9 cellular contexts compared by ENCODE assay signal in the genomic region with DNA sequence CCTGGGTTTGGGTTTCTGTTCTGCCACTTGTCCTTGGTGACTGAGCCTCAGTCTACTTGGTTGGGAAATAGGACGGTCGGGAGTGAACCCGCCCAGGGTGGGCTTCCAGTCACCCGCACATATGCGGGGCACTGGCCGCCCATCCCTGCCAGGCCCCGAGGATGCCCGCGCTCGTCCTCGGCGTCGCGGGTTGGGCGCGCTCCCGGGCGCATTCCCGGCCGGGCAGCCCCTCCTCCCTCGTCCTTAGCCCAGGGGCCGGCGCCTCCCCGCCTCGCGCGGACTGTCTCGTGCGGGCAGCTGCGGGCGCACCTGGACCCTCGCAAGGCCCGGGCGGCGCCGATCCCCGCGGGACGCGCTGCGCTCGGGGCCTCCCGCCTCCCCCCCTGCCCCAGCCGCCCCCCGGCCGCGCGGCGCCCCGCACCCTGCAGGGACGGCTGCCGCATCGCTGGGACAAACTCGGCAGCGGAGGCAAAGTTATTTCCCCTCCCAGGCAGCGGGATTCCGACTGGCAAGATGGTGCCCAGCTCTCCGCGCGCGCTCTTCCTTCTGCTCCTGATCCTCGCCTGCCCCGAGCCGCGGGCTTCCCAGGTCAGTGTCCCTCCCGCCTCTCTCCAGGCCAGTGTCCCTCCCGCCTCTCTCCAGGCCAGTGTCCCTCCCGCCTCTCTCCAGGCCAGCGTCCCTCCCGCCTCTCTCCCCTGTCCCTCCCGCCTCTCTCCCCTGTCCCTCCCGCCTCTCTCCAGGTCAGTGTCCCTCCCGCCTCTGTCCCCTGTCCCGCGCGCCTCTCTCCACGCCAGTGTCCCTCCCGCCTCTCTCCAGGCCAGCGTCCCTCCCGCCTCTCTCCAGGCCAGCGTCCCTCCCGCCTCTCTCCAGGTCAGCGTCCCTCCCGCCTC. TPM values are rescaled to one million over a fixed set of nuclear protein-coding genes. Genes with fewer than 3 reads are reported as not detected.
DNase-seq lines count a peak whose midpoint lies in the region; ATAC-seq and TF ChIP-seq lines count a peak whose summit lies in the region.
"Had no signal": no experiment of that assay in that cellular context is flagged by ENCODE, and none has a peak within 500 bp of the region (broad histone marks: within the 10 kb centered on the region; RNA-seq: fewer than 3 reads in every experiment).

Gene FBLN7 (plus strand): TSS at position 243 of the 890 bp plus-strand sequence. CDS start 271 bp downstream, at position 514.

- H3K4me3 Mint-ChIP-seq in endothelial cell (ENCODE audit: unreplicated experiment) = peak within 1 kb of the TSS; percentile 85
- peak within 1 kb of the TSS; percentile 67 for H3K4me3 Mint-ChIP-seq in natural killer cell treated with Interleukin-12 subunit alpha and Interleukin-12 subunit beta and Interleukin-15 and Interleukin-18, amount 100 ng/mL, for 72 hours

- H3K27me3 Mint-ChIP-seq in endothelial cell (ENCODE audit: unreplicated experiment) = peaks cover 22% of the 10 kb centered on the region
- peaks cover 7 to 33% of the 10 kb centered on the region in 2 donors for H3K27me3 Mint-ChIP-seq in natural killer cell treated with Interleukin-12 subunit alpha and Interleukin-12 subunit beta and Interleukin-15 and Interleukin-18, amount 100 ng/mL, for 72 hours

- no peak for TF ChIP-seq CTCF in RWPE1 (conservative IDR thresholded peaks at IDR 0.05; ENCODE audit: low read depth)
- no peak for TF ChIP-seq CTCF in endothelial cell (IDR thresholded peaks at IDR 0.05; ENCODE audit: unreplicated experiment)

- CTCF ChIA-PET in RWPE1 (lab: Yijun Ruan, JAX) = no interaction called here

- DNase-seq in NCI-H345 (lab: John Stamatoyannopoulos, UW) (peak; percentile 47), NCI-H345 treated with DMSO at 0.1 percent for 48 hours (lab: John Stamatoyannopoulos, UW; ENCODE audit: unreplicated experiment) (no peak), RWPE1 (ENCODE audit: low spot score) (peak; percentile 20), endothelial cell (ENCODE audit: low spot score) (no peak), CD1c-positive myeloid dendritic cell (ENCODE audit: extremely low spot score) (no peak), NCI-H2107 treated with DMSO at 0.1 percent for 48 hours (lab: John Stamatoyannopoulos, UW; ENCODE audit: unreplicated experiment) (no peak)
- DNase-seq in natural killer cell treated with Interleukin-12 subunit alpha and Interleukin-12 subunit beta and Interleukin-15 and Interleukin-18, amount 100 ng/mL, for 72 hours (ENCODE audit: low spot score) = no peak
- DNase-seq: DND-41 had no signal

- H3K9me3 Mint-ChIP-seq in endothelial cell (ENCODE audit: unreplicated experiment) = no peaks in the 10 kb centered on the region
- H3K9me3 Mint-ChIP-seq in natural killer cell treated with Interleukin-12 subunit alpha and Interleukin-12 subunit beta and Interleukin-15 and Interleukin-18, amount 100 ng/mL, for 72 hours = no peaks in the 10 kb centered on the region

- POLR2A ChIA-PET in RWPE1 (lab: Yijun Ruan, JAX; ENCODE audit: low non-redundant PET) = no interaction called here

- peaks cover 9% of the 10 kb centered on the region for H3K4me1 Mint-ChIP-seq in endothelial cell (ENCODE audit: unreplicated experiment)
- peaks cover 0 to 7% of the 10 kb centered on the region in 2 donors for H3K4me1 Mint-ChIP-seq in natural killer cell treated with Interleukin-12 subunit alpha and Interleukin-12 subunit beta and Interleukin-15 and Interleukin-18, amount 100 ng/mL, for 72 hours (ENCODE audit: low read depth in 2 of 2)

- H3K36me3 Mint-ChIP-seq in endothelial cell (ENCODE audit: low read depth, unreplicated experiment) = peaks cover 15% of the 10 kb centered on the region
- H3K36me3 Mint-ChIP-seq in natural killer cell treated with Interleukin-12 subunit alpha and Interleukin-12 subunit beta and Interleukin-15 and Interleukin-18, amount 100 ng/mL, for 72 hours = no peaks in the 10 kb centered on the region

- peak; percentile 7 to 12 for ATAC-seq in natural killer cell treated with Interleukin-12 subunit alpha and Interleukin-12 subunit beta and Interleukin-15 and Interleukin-18, amount 100 ng/mL, for 72 hours
- ATAC-seq in HG03469 (IDR thresholded peaks at IDR 0.05; ENCODE audit: unreplicated experiment) = no peak

- no peak within 1 kb of the TSS for H3K27ac Mint-ChIP-seq in endothelial cell (ENCODE audit: unreplicated experiment)
- no peak within 1 kb of the TSS for H3K27ac Mint-ChIP-seq in natural killer cell treated with Interleukin-12 subunit alpha and Interleukin-12 subunit beta and Interleukin-15 and Interleukin-18, amount 100 ng/mL, for 72 hours

- H3K27ac ChIP-seq in RWPE1 = no peak within 1 kb of the TSS; the same call in 1 of the 2 replicates

RNA-seq across cellular contexts. Expression of gene FBLN7, which starts in this region (rescaled TPM):
- total RNA-seq in endothelial cell (ENCODE audit: unreplicated experiment) = 0.36 TPM
- under 1 TPM; 0.38 to 0.61 TPM for total RNA-seq in natural killer cell treated with Interleukin-12 subunit alpha and Interleukin-12 subunit beta and Interleukin-15 and Interleukin-18, amount 100 ng/mL, for 72 hours

Comparison
In these comparisons a context has a peak if more than half of its experiments do, and no peak if none do; other contexts are left out.
1. DNase-seq: peak in NCI-H345 (single experiment) and RWPE1 (single experiment); none in NCI-H345 treated with DMSO at 0.1 percent for 48 hours (single experiment), endothelial cell (single experiment), natural killer cell treated with Interleukin-12 subunit alpha and Interleukin-12 subunit beta and Interleukin-15 and Interleukin-18, amount 100 ng/mL, for 72 hours (single experiment), CD1c-positive myeloid dendritic cell (single experiment) and NCI-H2107 treated with DMSO at 0.1 percent for 48 hours (single experiment).
2. Peak in ATAC-seq in natural killer cell treated with Interleukin-12 subunit alpha and Interleukin-12 subunit beta and Interleukin-15 and Interleukin-18, amount 100 ng/mL, for 72 hours; RNA of the gene not detected or under 1 TPM.